Comparison of ENCODE assay signal across 18 cellular contexts in the genomic region with DNA sequence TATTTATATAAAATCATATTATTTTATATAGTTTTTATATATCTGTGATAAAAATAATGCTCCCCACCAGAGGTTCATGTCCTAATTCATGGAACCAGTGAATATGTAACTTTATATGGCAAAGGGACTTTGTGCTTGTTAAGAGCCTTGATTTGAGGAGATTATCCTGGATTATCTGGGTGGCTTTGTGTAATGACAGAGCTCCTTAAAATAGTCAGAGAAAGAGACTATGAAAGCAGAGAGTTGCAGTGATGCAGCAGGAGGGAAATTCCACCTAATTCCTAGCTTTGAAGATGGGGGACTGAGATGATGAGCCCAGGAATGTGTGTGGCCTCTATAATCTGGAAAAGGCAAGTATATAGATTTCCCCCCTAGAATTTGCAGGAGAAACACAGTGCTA.
"Had no signal": no experiment of that assay in that cellular context is flagged by ENCODE, and none has a peak within 500 bp of the region (broad histone marks: within the 10 kb centered on the region; RNA-seq: fewer than 3 reads in every experiment).

No MANE protein-coding gene starts in this region.

- DNase-seq: Kasumi-1, MM.1S, NCI-H1092 treated with DMSO at 0.1 percent for 48 hours, NCI-H1436, NCI-H187, NCI-H2029, NCI-H2081 treated with DMSO at 0.1 percent for 48 hours, NCI-H2171, NCI-H345, NCI-H446 treated with DMSO at 0.1 percent for 48 hours, NCI-H510A treated with DMSO at 0.1 percent for 48 hours, SHP77, SK-N-SH, T-helper 1 cell had no signal

- H3K27ac ChIP-seq: HL-60, KMS-11, RWPE1 had no signal

- H3K9me3 ChIP-seq: SK-N-SH had no signal

- H3K4me3 ChIP-seq: K562 had no signal
